Comparison of ENCODE assay signal across 8 cellular contexts in genomic region chr1:202807926-202808757, GRCh38. TPM values are rescaled to one million over a fixed set of nuclear protein-coding genes. Genes with fewer than 3 reads are reported as not detected.
A peak's percentile ranks its signal among the peaks of the same experiment; 100 is the strongest.
DNase-seq lines count a peak whose midpoint lies in the region; ATAC-seq and TF ChIP-seq lines count a peak whose summit lies in the region.

KDM5B (minus strand) TSS chr1:202808421; CDS start chr1:202808305, 116 bp downstream.

- H3K27ac ChIP-seq in effector memory CD4-positive, alpha-beta T cell (ENCODE audit: insufficient read depth, low read length, poor library complexity, severe bottlenecking) = peak within 1 kb of the TSS; percentile 65
- H3K27ac ChIP-seq in lower lobe of right lung = peak within 1 kb of the TSS; percentile 90

- no peaks in the 10 kb centered on the region for H3K9me3 ChIP-seq in effector memory CD4-positive, alpha-beta T cell (ENCODE audit: control insufficient read depth, low read length)
- H3K9me3 ChIP-seq in lower lobe of right lung = no peaks in the 10 kb centered on the region

- no peaks in the 10 kb centered on the region for H3K27me3 ChIP-seq in effector memory CD4-positive, alpha-beta T cell (replicated peaks; ENCODE audit: control insufficient read depth, insufficient read depth, low read length, poor library complexity, severe bottlenecking)
- no peaks in the 10 kb centered on the region for H3K27me3 ChIP-seq in lower lobe of right lung (ENCODE audit: low read depth)

- ATAC-seq in lower lobe of right lung (peak; percentile 57 to 64), HG02840 (IDR thresholded peaks at IDR 0.05; ENCODE audit: low FRiP score, unreplicated experiment) (no peak)

- TF ChIP-seq CTCF in lower lobe of right lung (IDR thresholded peaks at IDR 0.05) = no peak

- intact Hi-C loops in lower lobe of right lung (cut with DNase I) = no loop called here

- DNase-seq in NCI-H446 (lab: John Stamatoyannopoulos, UW) (peak; percentile 14 to 81), NCI-H446 treated with DMSO at 0.1 percent for 48 hours (lab: John Stamatoyannopoulos, UW) (no peak), NCI-H69 (lab: John Stamatoyannopoulos, UW) (peak; percentile 84), lower lobe of right lung (peak; percentile 78)
- DNase-seq in activated CD8-positive, alpha-beta memory T cell treated with anti-CD3 and anti-CD28 coated beads for 24 hours = peak; percentile 84
- DNase-seq in effector memory CD4-positive, alpha-beta T cell = peak; percentile 45 to 54 (median 52)
- DNase-seq in stimulated activated CD4-positive, alpha-beta T cell treated with anti-CD3 and anti-CD28 coated beads, Interleukin-4, amount 100 ng/mL, for 48 hours (ENCODE audit: low read depth in 2 of 2) = peak; percentile 55 to 62

- H3K4me1 ChIP-seq in effector memory CD4-positive, alpha-beta T cell (ENCODE audit: control insufficient read depth, insufficient read depth, low read length, poor library complexity, severe bottlenecking) = peaks cover 23% of the 10 kb centered on the region
- peaks cover 48% of the 10 kb centered on the region for H3K4me1 ChIP-seq in lower lobe of right lung

- H3K4me3 ChIP-seq in effector memory CD4-positive, alpha-beta T cell (ENCODE audit: insufficient read depth, low read depth, low read length, poor library complexity, severe bottlenecking) = peak within 1 kb of the TSS; percentile 95
- H3K4me3 ChIP-seq in lower lobe of right lung = peak within 1 kb of the TSS; percentile 99

- H3K36me3 ChIP-seq in effector memory CD4-positive, alpha-beta T cell (ENCODE audit: control insufficient read depth, insufficient read depth, low read length) = no peaks in the 10 kb centered on the region
- no peaks in the 10 kb centered on the region for H3K36me3 ChIP-seq in lower lobe of right lung

RNA-seq across cellular contexts. Expression of gene KDM5B, which starts in this region (rescaled TPM):
- 48.9 TPM for total RNA-seq in lower lobe of right lung
